In genomic region chr7:44547536-44548221, GRCh38 we compare ENCODE assay signal across 1 cellular context.
TF ChIP-seq lines count a peak whose summit lies in the region.

No MANE protein-coding gene starts in this region.

TF ChIP-seq in K562, 482 proteins besides CTCF, POLR2A, EP300 and RAD21 (continued from another document):
- TF ChIP-seq, protein P1, sequence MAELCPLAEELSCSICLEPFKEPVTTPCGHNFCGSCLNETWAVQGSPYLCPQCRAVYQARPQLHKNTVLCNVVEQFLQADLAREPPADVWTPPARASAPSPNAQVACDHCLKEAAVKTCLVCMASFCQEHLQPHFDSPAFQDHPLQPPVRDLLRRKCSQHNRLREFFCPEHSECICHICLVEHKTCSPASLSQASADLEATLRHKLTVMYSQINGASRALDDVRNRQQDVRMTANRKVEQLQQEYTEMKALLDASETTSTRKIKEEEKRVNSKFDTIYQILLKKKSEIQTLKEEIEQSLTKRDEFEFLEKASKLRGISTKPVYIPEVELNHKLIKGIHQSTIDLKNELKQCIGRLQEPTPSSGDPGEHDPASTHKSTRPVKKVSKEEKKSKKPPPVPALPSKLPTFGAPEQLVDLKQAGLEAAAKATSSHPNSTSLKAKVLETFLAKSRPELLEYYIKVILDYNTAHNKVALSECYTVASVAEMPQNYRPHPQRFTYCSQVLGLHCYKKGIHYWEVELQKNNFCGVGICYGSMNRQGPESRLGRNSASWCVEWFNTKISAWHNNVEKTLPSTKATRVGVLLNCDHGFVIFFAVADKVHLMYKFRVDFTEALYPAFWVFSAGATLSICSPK (IDR thresholded peaks at IDR 0.05; ENCODE audit: borderline replicate concordance) = peak; percentile 76; the same call in 1 of the 2 replicates
TF ChIP-seq in K562: peak in this region for 15.
